ENCODE assay signal across 24 cellular contexts in genomic region chr3:72698154-72698917, GRCh38.
DNase-seq lines count a peak whose midpoint lies in the region; ATAC-seq, FAIRE-seq and TF ChIP-seq lines count a peak whose summit lies in the region.
"Had no signal": no experiment of that assay in that cellular context is flagged by ENCODE, and none has a peak within 500 bp of the region (broad histone marks: within the 10 kb centered on the region; RNA-seq: fewer than 3 reads in every experiment).

No MANE protein-coding gene starts in this region.

- H3K23ac ChIP-seq in H9 (ENCODE audit: insufficient read length, low read depth, low read length): no peak overlapping the region

- H3K23me2 ChIP-seq in H9 (ENCODE audit: insufficient read length, low read depth, low read length, poor library complexity, severe bottlenecking): no peaks in the 10 kb centered on the region

- peaks cover 25 to 30% of the 10 kb centered on the region in 2 experiments for H3K4me1 Mint-ChIP-seq in H9
- H3K4me1 Mint-ChIP-seq in mesothelial cell of epicardium: peaks cover 17% of the 10 kb centered on the region
- peaks cover 28% of the 10 kb centered on the region for H3K4me1 Mint-ChIP-seq in type B pancreatic cell (ENCODE audit: unreplicated experiment)
- H3K4me1 Mint-ChIP-seq: activated naive CD8-positive, alpha-beta T cell treated with anti-CD3 and anti-CD28 coated beads, Interleukin-2, amount 10 ng/mL, durations not matched to agents 7 days and 5 days had no signal

- no peak overlapping the region for H2BK120ac ChIP-seq in H9 (ENCODE audit: low read depth, low read length, poor library complexity, severe bottlenecking)

- peak overlapping the region; percentile 74 to 94 (median 88) for H3K27ac Mint-ChIP-seq in H9
- H3K27ac Mint-ChIP-seq in mesothelial cell of epicardium: peak overlapping the region; percentile 58
- no peak overlapping the region for H3K27ac Mint-ChIP-seq in type B pancreatic cell
- H3K27ac Mint-ChIP-seq: activated naive CD8-positive, alpha-beta T cell treated with anti-CD3 and anti-CD28 coated beads, Interleukin-2, amount 10 ng/mL, durations not matched to agents 7 days and 5 days; IgD-negative memory B cell had no signal

- intact Hi-C loops in endothelial cell of umbilical vein (cut with micrococcal nuclease): no loop called here
- intact Hi-C loops in left lung (cut with DNase I): no loop called here

- CTCF ChIA-PET in endothelial cell of umbilical vein (lab: Charles Lee): interaction anchor here (1.3 to 1.6 kb wide), 2 partner anchors 33 to 57 kb away, joined by 3 read pairs; no protein-coding TSS in a partner anchor

- no peak overlapping the region for H2BK15ac ChIP-seq in H9 (ENCODE audit: low read depth, low read length)

- H3K9me3 Mint-ChIP-seq in H9: no peaks in the 10 kb centered on the region
- no peaks in the 10 kb centered on the region for H3K9me3 Mint-ChIP-seq in mesothelial cell of epicardium
- H3K9me3 Mint-ChIP-seq in type B pancreatic cell: no peaks in the 10 kb centered on the region
- H3K9me3 Mint-ChIP-seq: activated naive CD8-positive, alpha-beta T cell treated with anti-CD3 and anti-CD28 coated beads, Interleukin-2, amount 10 ng/mL, durations not matched to agents 7 days and 5 days; IgD-negative memory B cell had no signal

- H3K36me3 ChIP-seq in SJSA1 (no peaks in the 10 kb centered on the region), endothelial cell of umbilical vein (ENCODE audit: control insufficient read depth in 2 of 2, extremely low read depth in 1 of 2, insufficient read depth in 2 of 2, low read length in 2 of 2) (no peaks in the 10 kb centered on the region), left lung (no peaks in the 10 kb centered on the region)
- H3K36me3 ChIP-seq: esophagus squamous epithelium, gastroesophageal sphincter had no signal

- BruUV-seq in endothelial cell of umbilical vein (replicated peaks; lab: Mats Ljungman, UMichigan): no TSS peak

- no peak overlapping the region for H3T11ph ChIP-seq in H9 (ENCODE audit: low read length)

- H4K5ac ChIP-seq in H9 (ENCODE audit: insufficient read length, low read depth, low read length): no peak overlapping the region

- H3K9me3 ChIP-seq in H9 (ENCODE audit: control insufficient read depth, low read depth, low read length): no peaks in the 10 kb centered on the region
- no peaks in the 10 kb centered on the region for H3K9me3 ChIP-seq in SJSA1 (replicated peaks)
- no peaks in the 10 kb centered on the region for H3K9me3 ChIP-seq in endothelial cell of umbilical vein (replicated peaks; ENCODE audit: control insufficient read depth, insufficient read depth, low read length)
- H3K9me3 ChIP-seq in left lung: no peaks in the 10 kb centered on the region
- H3K9me3 ChIP-seq: esophagus squamous epithelium, gastroesophageal sphincter, SK-N-SH, testis had no signal

- no peak overlapping the region for H2BK5ac ChIP-seq in H9 (ENCODE audit: insufficient read length, low read length)

- DNase-seq in H9 (peak; percentile 58), SJSA1 (ENCODE audit: low read depth in 1 of 2, low spot score in 2 of 2) (peak; percentile 50 to 58), endothelial cell of umbilical vein (ENCODE audit: low read depth, low spot score) (peak; percentile 23), mesothelial cell of epicardium (ENCODE audit: low spot score in 2 of 2, unreplicated experiment in 2 of 2) (no peak), type B pancreatic cell (ENCODE audit: extremely low spot score, unreplicated experiment) (no peak), amygdala (lab: John Stamatoyannopoulos, UW) (no peak), left lung (no peak)
- DNase-seq: activated naive CD8-positive, alpha-beta T cell treated with anti-CD3 and anti-CD28 coated beads, Interleukin-2, amount 10 ng/mL, durations not matched to agents 7 days and 5 days; effector memory CD4-positive, alpha-beta T cell; esophagus squamous epithelium; GF-D8; left ventricle myocardium superior; NCI-H1417 treated with DMSO at 0.1 percent for 48 hours; NCI-H510A; SK-N-SH; stimulated activated CD4-positive, alpha-beta T cell treated with anti-CD3 and anti-CD28 coated beads, Interleukin-4, amount 100 ng/mL, for 1 hour; stimulated activated naive CD4-positive, alpha-beta T cell; testis had no signal

- TF ChIP-seq CTCF in H9 (conservative IDR thresholded peaks at IDR 0.05): no peak
- TF ChIP-seq CTCF in endothelial cell of umbilical vein (IDR thresholded peaks at IDR 0.05; ENCODE audit: extremely low read depth in 1 of 2, insufficient read depth in 1 of 2, low read depth in 1 of 2, low read length in 2 of 2): no peak
- no peak for TF ChIP-seq CTCF in mesothelial cell of epicardium (IDR thresholded peaks at IDR 0.05; ENCODE audit: unreplicated experiment)
- TF ChIP-seq CTCF in type B pancreatic cell (conservative IDR thresholded peaks at IDR 0.05): no peak
- no peak for TF ChIP-seq CTCF in left lung (IDR thresholded peaks at IDR 0.05)

- H3K4me2 ChIP-seq in H9 (ENCODE audit: insufficient read depth, insufficient read length, low read length) (no peak overlapping the region), endothelial cell of umbilical vein (ENCODE audit: insufficient read depth, low read length) (no peak overlapping the region)
- H3K4me2 ChIP-seq: SK-N-SH, smooth muscle cell had no signal

- H3K56ac ChIP-seq in H9 (ENCODE audit: insufficient read length, low read depth, low read length): no peak overlapping the region

- H2AK5ac ChIP-seq in H9 (ENCODE audit: insufficient read length, low read length): no peak overlapping the region

- H3K18ac ChIP-seq in H9 (ENCODE audit: insufficient read length, low read depth, low read length): peak overlapping the region; percentile 41

- H3K4me1 ChIP-seq in H9 (ENCODE audit: insufficient read depth, low read length) (peaks cover 5% of the 10 kb centered on the region; the same call in 1 of the 2 replicates), SJSA1 (replicated peaks) (peaks cover 34% of the 10 kb centered on the region), endothelial cell of umbilical vein (ENCODE audit: control insufficient read depth, extremely low read depth, insufficient read depth, low read length) (peaks cover 3% of the 10 kb centered on the region), left lung (no peaks in the 10 kb centered on the region)
- H3K4me1 ChIP-seq: esophagus squamous epithelium, gastroesophageal sphincter, testis had no signal

- H3K27ac ChIP-seq in H9 (ENCODE audit: insufficient read length, low read depth, low read length) (peak overlapping the region; percentile 61), SJSA1 (peak overlapping the region; percentile 56), endothelial cell of umbilical vein (ENCODE audit: insufficient read depth, low read depth, low read length) (no peak overlapping the region), left lung (no peak overlapping the region)
- H3K27ac ChIP-seq: esophagus squamous epithelium, gastroesophageal sphincter, testis had no signal

- H3K4me3 ChIP-seq in SJSA1: no peak overlapping the region
- no peak overlapping the region for H3K4me3 ChIP-seq in endothelial cell of umbilical vein (replicated peaks in 1 of 3; ENCODE audit: insufficient read depth in 1 of 3, low read depth in 1 of 3, low read length in 3 of 3)
- H3K4me3 ChIP-seq in left lung: no peak overlapping the region
- H3K4me3 ChIP-seq: esophagus squamous epithelium, gastroesophageal sphincter, smooth muscle cell, testis had no signal

- ATAC-seq in HG03457 (IDR thresholded peaks at IDR 0.05; ENCODE audit: unreplicated experiment): no peak
- no peak for ATAC-seq in left lung
- ATAC-seq: gastroesophageal sphincter, left ventricle myocardium superior had no signal

- FAIRE-seq in endothelial cell of umbilical vein (lab: Jason Lieb, UNC): no peak
- FAIRE-seq: colon had no signal

- H3K79me1 ChIP-seq in H9 (ENCODE audit: insufficient read depth, low read depth, low read length, poor library complexity, severe bottlenecking): no peaks in the 10 kb centered on the region

- H4K8ac ChIP-seq in H9 (replicated peaks; ENCODE audit: insufficient read length, low read depth, low read length): no peak overlapping the region

- dilution Hi-C loops in endothelial cell of umbilical vein (cut with MboI; ENCODE audit: extremely low pct_ligation_motif_present, low sequenced_read_pairs): loop anchor here (10.0 kb wide), 1 partner anchor 54 kb away; no protein-coding TSS in a partner anchor

- no peaks in the 10 kb centered on the region for H3K79me2 ChIP-seq in H9 (ENCODE audit: insufficient read depth, low read length)
- no peaks in the 10 kb centered on the region for H3K79me2 ChIP-seq in endothelial cell of umbilical vein (ENCODE audit: control insufficient read depth, insufficient read depth, low read length)

- H3K36me3 Mint-ChIP-seq in H9 (ENCODE audit: insufficient read depth in 1 of 3, low read depth in 3 of 3): no peaks in the 10 kb centered on the region
- H3K36me3 Mint-ChIP-seq in mesothelial cell of epicardium: no peaks in the 10 kb centered on the region
- H3K36me3 Mint-ChIP-seq in type B pancreatic cell: no peaks in the 10 kb centered on the region
- H3K36me3 Mint-ChIP-seq: activated naive CD8-positive, alpha-beta T cell treated with anti-CD3 and anti-CD28 coated beads, Interleukin-2, amount 10 ng/mL, durations not matched to agents 7 days and 5 days; brain; IgD-negative memory B cell had no signal

- no peak overlapping the region for H3K9ac ChIP-seq in H9 (ENCODE audit: extremely low read depth, insufficient read length, low read length)
- no peak overlapping the region for H3K9ac ChIP-seq in endothelial cell of umbilical vein (replicated peaks; ENCODE audit: extremely low read depth, insufficient read depth, low read length)
- H3K9ac ChIP-seq: SK-N-SH had no signal

- H2AFZ ChIP-seq in H9 (ENCODE audit: low read length) (no peak overlapping the region), endothelial cell of umbilical vein (ENCODE audit: low read depth, low read length) (no peak overlapping the region)

- H2BK12ac ChIP-seq in H9 (ENCODE audit: insufficient read length, low read depth, low read length): no peak overlapping the region

- no peaks in the 10 kb centered on the region for H4K20me1 ChIP-seq in H9 (ENCODE audit: control insufficient read depth, insufficient read depth, insufficient read length)
- H4K20me1 ChIP-seq in endothelial cell of umbilical vein (replicated peaks; ENCODE audit: control insufficient read depth, extremely low read depth, insufficient read depth, low read length): no peaks in the 10 kb centered on the region

- H3K27me3 Mint-ChIP-seq in H9 (ENCODE audit: low read depth) (no peaks in the 10 kb centered on the region; the same call in 1 of the 2 replicates), mesothelial cell of epicardium (ENCODE audit: low read depth) (no peaks in the 10 kb centered on the region), type B pancreatic cell (no peaks in the 10 kb centered on the region)
- H3K27me3 Mint-ChIP-seq: activated naive CD8-positive, alpha-beta T cell treated with anti-CD3 and anti-CD28 coated beads, Interleukin-2, amount 10 ng/mL, durations not matched to agents 7 days and 5 days; brain had no signal

- no peaks in the 10 kb centered on the region for H3K9me1 ChIP-seq in endothelial cell of umbilical vein (replicated peaks; ENCODE audit: control insufficient read depth, extremely low read depth, insufficient read depth, low read length)

- H3K4me3 Mint-ChIP-seq in H9 (peak overlapping the region in 1 of 2 experiments; percentile 27; a peak in 2 of 5 replicates), mesothelial cell of epicardium (no peak overlapping the region), type B pancreatic cell (no peak overlapping the region)
- H3K4me3 Mint-ChIP-seq: activated naive CD8-positive, alpha-beta T cell treated with anti-CD3 and anti-CD28 coated beads, Interleukin-2, amount 10 ng/mL, durations not matched to agents 7 days and 5 days; brain; IgD-negative memory B cell had no signal

- H3K4ac ChIP-seq in H9 (ENCODE audit: low read depth, low read length): no peak overlapping the region; the same call in 1 of the 2 replicates

- H4K91ac ChIP-seq in H9 (ENCODE audit: insufficient read length, low read depth, low read length): no peak overlapping the region

- no peak for TF ChIP-seq POLR2A in endothelial cell of umbilical vein (IDR thresholded peaks at IDR 0.05; ENCODE audit: low read depth, low read length)

- no peak overlapping the region for H2BK20ac ChIP-seq in H9 (ENCODE audit: low read depth, low read length, poor library complexity, severe bottlenecking)

- H3K27me3 ChIP-seq in H9 (ENCODE audit: insufficient read depth, low read length) (no peaks in the 10 kb centered on the region), SJSA1 (replicated peaks) (no peaks in the 10 kb centered on the region), endothelial cell of umbilical vein (ENCODE audit: control insufficient read depth in 2 of 2, insufficient read depth in 2 of 2, low read length in 2 of 2) (peaks cover 0 to 2% of the 10 kb centered on the region in 2 experiments), left lung (no peaks in the 10 kb centered on the region)
- H3K27me3 ChIP-seq: testis had no signal

- POLR2A ChIA-PET in endothelial cell of umbilical vein (lab: Charles Lee): no interaction called here

- no CpG with 5 or more reads among the region's 3 CpGs for WGBS in H9 (ENCODE audit: extremely low coverage, insufficient read length, low lambda C conversion rate)

- H3K14ac ChIP-seq in H9 (ENCODE audit: insufficient read depth, low read length): no peak overlapping the region

Comparison
In these comparisons a context has a peak if more than half of its experiments do, and no peak if none do; other contexts are left out.
1. DNase-seq: peak in H9 (single experiment), SJSA1 (2 of 2) and endothelial cell of umbilical vein (single experiment); none in mesothelial cell of epicardium (0 of 2), type B pancreatic cell (single experiment), amygdala (0 of 56) and left lung (0 of 2).
2. H3K27ac ChIP-seq: peak in H9 (single experiment) and SJSA1 (single experiment); none in endothelial cell of umbilical vein (single experiment) and left lung (0 of 2).